ENCODE assay signal across 1 cellular context in genomic region chr16:12289175-12290063, GRCh38.
A peak's percentile ranks its signal among the peaks of the same experiment; 100 is the strongest.
TF ChIP-seq lines count a peak whose summit lies in the region.

No MANE protein-coding gene starts in this region.

TF ChIP-seq in HepG2, 621 proteins besides CTCF, POLR2A, EP300 and RAD21 (continued from another document and continues in another):
- peak; percentile 62; the same call in 1 of the 2 replicates for TF ChIP-seq KIAA2018 (CRISPR knock-in tag; IDR thresholded peaks at IDR 0.05; ENCODE audit: borderline replicate concordance)
- no peak for TF ChIP-seq GTF3A (CRISPR knock-in tag; conservative IDR thresholded peaks at IDR 0.05)
- TF ChIP-seq ZNF576 (CRISPR knock-in tag; IDR thresholded peaks at IDR 0.05): no peak
- TF ChIP-seq ZNF556 (CRISPR knock-in tag; IDR thresholded peaks at IDR 0.05; ENCODE audit: borderline replicate concordance): peak; percentile 26; the same call in 1 of the 2 replicates
- 0 out of 2 replicates have a peak, but pooled peaks have one; percentile 44 for TF ChIP-seq ZNF296 (CRISPR knock-in tag; conservative IDR thresholded peaks at IDR 0.05)
- no peak for TF ChIP-seq MLXIP (CRISPR knock-in tag; IDR thresholded peaks at IDR 0.05; ENCODE audit: borderline replicate concordance)
- TF ChIP-seq TBP (CRISPR knock-in tag; IDR thresholded peaks at IDR 0.05): no peak
- TF ChIP-seq ZNF253 (CRISPR knock-in tag; IDR thresholded peaks at IDR 0.05; ENCODE audit: borderline replicate concordance): no peak
- TF ChIP-seq LBX2 (CRISPR knock-in tag; IDR thresholded peaks at IDR 0.05; ENCODE audit: borderline replicate concordance): peak; percentile 79; the same call in 1 of the 2 replicates
- 0 out of 2 replicates have a peak, but pooled peaks have one; percentile 5 for TF ChIP-seq MEIS2 (CRISPR knock-in tag; IDR thresholded peaks at IDR 0.05)
- TF ChIP-seq TSC22D2 (CRISPR knock-in tag; IDR thresholded peaks at IDR 0.05; ENCODE audit: borderline replicate concordance): peak; percentile 64; the same call in 1 of the 2 replicates
- TF ChIP-seq ZNF550 (CRISPR knock-in tag; IDR thresholded peaks at IDR 0.05; ENCODE audit: borderline replicate concordance): 0 out of 2 replicates have a peak, but pooled peaks have one; percentile 80
- TF ChIP-seq ATF3 (CRISPR knock-in tag; IDR thresholded peaks at IDR 0.05): peak; percentile 91
- no peak for TF ChIP-seq ZNF562 (CRISPR knock-in tag; IDR thresholded peaks at IDR 0.05; ENCODE audit: borderline replicate concordance)
- TF ChIP-seq NFAT5 (CRISPR knock-in tag; IDR thresholded peaks at IDR 0.05): no peak
- 0 out of 2 replicates have a peak, but pooled peaks have one; percentile 61 for TF ChIP-seq ZIK1 (CRISPR knock-in tag; IDR thresholded peaks at IDR 0.05; ENCODE audit: borderline replicate concordance, low read depth)
- TF ChIP-seq ZNF225 (CRISPR knock-in tag; IDR thresholded peaks at IDR 0.05): peak; percentile 53; the same call in 1 of the 2 replicates
- 0 out of 2 replicates have a peak, but pooled peaks have one; percentile 9 for TF ChIP-seq KDM6A (CRISPR knock-in tag; IDR thresholded peaks at IDR 0.05; ENCODE audit: low read depth)
- no peak for TF ChIP-seq THYN1 (CRISPR knock-in tag; IDR thresholded peaks at IDR 0.05; ENCODE audit: borderline replicate concordance, low read depth)
- TF ChIP-seq ZNF33A (CRISPR knock-in tag; IDR thresholded peaks at IDR 0.05; ENCODE audit: borderline replicate concordance): no peak
- TF ChIP-seq ZSCAN9 (CRISPR knock-in tag; IDR thresholded peaks at IDR 0.05; ENCODE audit: borderline replicate concordance): peak; percentile 18; the same call in 1 of the 2 replicates
- no peak for TF ChIP-seq ZFP36 (IDR thresholded peaks at IDR 0.05; ENCODE audit: borderline replicate concordance, low read depth, low read length, partially characterized antibody)
- 0 out of 2 replicates have a peak, but pooled peaks have one; percentile 37 for TF ChIP-seq HIVEP1 (CRISPR knock-in tag; IDR thresholded peaks at IDR 0.05)
- TF ChIP-seq SMAD9 (CRISPR knock-in tag; IDR thresholded peaks at IDR 0.05): no peak
- TF ChIP-seq FOXA3 (CRISPR knock-in tag; IDR thresholded peaks at IDR 0.05): peak; percentile 71
- no peak for TF ChIP-seq BRD4 (CRISPR knock-in tag; IDR thresholded peaks at IDR 0.05)
- TF ChIP-seq ZNF468 (CRISPR knock-in tag; IDR thresholded peaks at IDR 0.05): 0 out of 2 replicates have a peak, but pooled peaks have one; percentile 21
- no peak for TF ChIP-seq GTF2F1 (IDR thresholded peaks at IDR 0.05; ENCODE audit: low read length)
- no peak for TF ChIP-seq TOE1 (CRISPR knock-in tag; IDR thresholded peaks at IDR 0.05)
- no peak for TF ChIP-seq ZNF660 (CRISPR knock-in tag; IDR thresholded peaks at IDR 0.05; ENCODE audit: borderline replicate concordance, low read depth)
- peak; percentile 65; the same call in 1 of the 2 replicates for TF ChIP-seq ZNF430 (CRISPR knock-in tag; IDR thresholded peaks at IDR 0.05)
- no peak for TF ChIP-seq ZBTB49 (CRISPR knock-in tag; IDR thresholded peaks at IDR 0.05; ENCODE audit: borderline replicate concordance)
- peak; percentile 82 for TF ChIP-seq FOXO1 (CRISPR knock-in tag; IDR thresholded peaks at IDR 0.05)
- TF ChIP-seq HOMEZ (CRISPR knock-in tag; IDR thresholded peaks at IDR 0.05; ENCODE audit: low read depth): peak; percentile 79
- TF ChIP-seq RXRA (CRISPR knock-in tag; IDR thresholded peaks at IDR 0.05): peak; percentile 56; the same call in 1 of the 2 replicates
- TF ChIP-seq STAG1 (CRISPR knock-in tag; IDR thresholded peaks at IDR 0.05): peak; percentile 32
